ENCODE assay signal across 10 cellular contexts in genomic region chr2:43331428-43331827, GRCh38.
DNase-seq lines count a peak whose midpoint lies in the region; ATAC-seq and TF ChIP-seq lines count a peak whose summit lies in the region.
"Had no signal": no experiment of that assay in that cellular context is flagged by ENCODE, and none has a peak within 500 bp of the region (broad histone marks: within the 10 kb centered on the region; RNA-seq: fewer than 3 reads in every experiment).

No MANE protein-coding gene starts in this region.

- intact Hi-C loops in psoas muscle (cut with DNase I) = loop anchor here (5.0 kb wide), 2 partner anchors 34 to 39 kb away; no protein-coding TSS in a partner anchor

- H3K27me3 ChIP-seq in psoas muscle (ENCODE audit: insufficient read depth in 3 of 3, low read length in 2 of 3) (no peaks in the 10 kb centered on the region), foreskin keratinocyte (no peaks in the 10 kb centered on the region)

- H3K9me3 ChIP-seq in psoas muscle = no peaks in the 10 kb centered on the region

- TF ChIP-seq CTCF in fibroblast of villous mesenchyme (IDR thresholded peaks at IDR 0.05; ENCODE audit: insufficient read depth, low read depth, low read length) (no peak), psoas muscle (IDR thresholded peaks at IDR 0.05) (no peak), foreskin keratinocyte (conservative IDR thresholded peaks at IDR 0.05) (no peak)

- ATAC-seq in psoas muscle = peak in 3 of 4 donors; percentile 17 to 28 (median 20)
- ATAC-seq in HG02798 (IDR thresholded peaks at IDR 0.05; ENCODE audit: poor library complexity, unreplicated experiment) = no peak
- ATAC-seq in GM19035 (IDR thresholded peaks at IDR 0.05; ENCODE audit: unreplicated experiment) = no peak
- no peak for ATAC-seq in foreskin keratinocyte

- H3K4me3 ChIP-seq in fibroblast of villous mesenchyme (ENCODE audit: low read depth, low read length) = no peak overlapping the region
- H3K4me3 ChIP-seq in psoas muscle = no peak overlapping the region

- H3K27ac Mint-ChIP-seq in activated naive CD4-positive, alpha-beta T cell treated with anti-CD3 and anti-CD28 coated beads, Interleukin-2, amount 10 ng/mL, durations not matched to agents 7 days and 5 days = no peak overlapping the region

- H3K27ac ChIP-seq in psoas muscle (peak overlapping the region; percentile 97), foreskin keratinocyte (no peak overlapping the region)

- 87 to 100% (median 98%) methylated on average over 1 of the region's 1 CpG for WGBS in psoas muscle, 3 donors

- DNase-seq in DMS 273 (lab: John Stamatoyannopoulos, UW; ENCODE audit: unreplicated experiment) (peak; percentile 64), SK-MEL-5 (ENCODE audit: low read depth, low spot score) (peak; percentile 42), fibroblast of villous mesenchyme (ENCODE audit: low read depth) (peak; percentile 77), psoas muscle (no peak), foreskin keratinocyte (no peak)
- no peak for DNase-seq in activated naive CD4-positive, alpha-beta T cell treated with anti-CD3 and anti-CD28 coated beads, Interleukin-2, amount 10 ng/mL, durations not matched to agents 7 days and 5 days
- DNase-seq: H9, NCI-H446 had no signal

- H3K9me3 Mint-ChIP-seq in activated naive CD4-positive, alpha-beta T cell treated with anti-CD3 and anti-CD28 coated beads, Interleukin-2, amount 10 ng/mL, durations not matched to agents 7 days and 5 days = no peaks in the 10 kb centered on the region
- H3K9me3 Mint-ChIP-seq: H9 had no signal

- no peaks in the 10 kb centered on the region for H3K36me3 ChIP-seq in psoas muscle (ENCODE audit: insufficient read depth in 1 of 2, low read depth in 1 of 2)

- CTCF ChIA-PET in activated naive CD4-positive, alpha-beta T cell treated with anti-CD3 and anti-CD28 coated beads, Interleukin-2, amount 10 ng/mL, durations not matched to agents 7 days and 5 days (lab: Charles Lee) = no interaction called here

- in situ Hi-C loops in SK-MEL-5 (cut with HindIII; ENCODE audit: low pct_unique_long_range_greater_than_20kb, low sequenced_read_pairs) = no loop called here

- H3K4me1 ChIP-seq in psoas muscle (peaks cover 82% of the 10 kb centered on the region), foreskin keratinocyte (peaks cover 14% of the 10 kb centered on the region)

- peaks cover 10% of the 10 kb centered on the region for H3K36me3 Mint-ChIP-seq in activated naive CD4-positive, alpha-beta T cell treated with anti-CD3 and anti-CD28 coated beads, Interleukin-2, amount 10 ng/mL, durations not matched to agents 7 days and 5 days

- H3K4me1 Mint-ChIP-seq in activated naive CD4-positive, alpha-beta T cell treated with anti-CD3 and anti-CD28 coated beads, Interleukin-2, amount 10 ng/mL, durations not matched to agents 7 days and 5 days = no peaks in the 10 kb centered on the region

- no peak overlapping the region for H3K4me3 Mint-ChIP-seq in activated naive CD4-positive, alpha-beta T cell treated with anti-CD3 and anti-CD28 coated beads, Interleukin-2, amount 10 ng/mL, durations not matched to agents 7 days and 5 days
- H3K4me3 Mint-ChIP-seq: H9 had no signal

- no peaks in the 10 kb centered on the region for H3K27me3 Mint-ChIP-seq in activated naive CD4-positive, alpha-beta T cell treated with anti-CD3 and anti-CD28 coated beads, Interleukin-2, amount 10 ng/mL, durations not matched to agents 7 days and 5 days

Comparison
In these comparisons a context has a peak if more than half of its experiments do, and no peak if none do; other contexts are left out.
1. DNase-seq: peak in DMS 273 (single experiment), SK-MEL-5 (single experiment) and fibroblast of villous mesenchyme (single experiment); none in psoas muscle (0 of 2), activated naive CD4-positive, alpha-beta T cell treated with anti-CD3 and anti-CD28 coated beads, Interleukin-2, amount 10 ng/mL, durations not matched to agents 7 days and 5 days (single experiment) and foreskin keratinocyte (0 of 2).
2. ATAC-seq: peak in psoas muscle (3 of 4); none in HG02798 (single experiment), GM19035 (single experiment) and foreskin keratinocyte (single experiment).